ENCODE assay signal across 23 cellular contexts in the genomic region with DNA sequence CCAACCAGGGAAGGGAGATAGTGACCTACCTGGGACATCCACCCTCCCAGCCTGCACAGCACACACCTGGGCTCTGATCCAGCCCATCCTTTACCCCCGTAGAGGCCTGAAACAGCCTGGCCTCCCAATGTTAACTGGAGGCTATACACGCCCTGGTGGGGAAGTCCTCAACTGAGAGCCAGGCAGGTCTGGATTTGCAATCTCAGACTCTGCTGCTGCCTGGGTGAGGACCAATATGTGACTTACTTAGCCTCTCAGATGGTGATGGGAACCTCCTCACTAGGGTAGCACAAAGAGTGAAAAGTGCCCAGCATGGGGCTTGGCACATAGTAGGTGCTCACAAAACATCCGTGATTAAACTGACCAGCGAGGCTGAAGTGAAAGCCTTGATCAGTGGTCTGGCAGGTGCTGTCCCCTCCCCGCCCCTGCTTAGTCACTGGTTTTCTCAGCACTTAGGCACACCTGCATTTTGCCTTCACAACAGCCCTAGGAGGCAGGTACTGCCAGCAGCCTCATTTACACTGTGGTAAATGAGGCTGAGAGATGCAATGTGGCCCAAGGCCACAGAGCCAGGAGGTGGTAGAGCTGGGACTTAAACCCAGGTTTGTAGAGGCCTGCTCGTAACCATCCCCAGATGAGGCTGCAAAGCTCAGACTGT. TPM values are rescaled to one million over a fixed set of nuclear protein-coding genes. Genes with fewer than 3 reads are reported as not detected.
DNase-seq lines count a peak whose midpoint lies in the region; ATAC-seq, FAIRE-seq and TF ChIP-seq lines count a peak whose summit lies in the region.
"Had no signal": no experiment of that assay in that cellular context is flagged by ENCODE, and none has a peak within 500 bp of the region (broad histone marks: within the 10 kb centered on the region; RNA-seq: fewer than 3 reads in every experiment).

No MANE protein-coding gene starts in this region.

- TF ChIP-seq EP300 in A549 (IDR thresholded peaks at IDR 0.05) (no peak), H1 (IDR thresholded peaks at IDR 0.05; ENCODE audit: borderline replicate concordance in 1 of 2, low read depth in 2 of 2, low read length in 2 of 2) (no peak)

- CTCF ChIA-PET in A549 (lab: Yijun Ruan, JAX) (interaction anchor here (1.1 to 9.6 kb wide), 4 partner anchors 12 to 38 kb away, joined by 4 to 123 read pairs (median 58); a partner anchor contains a TSS), HEK293 (lab: Yijun Ruan, JAX) (interaction anchor here (0.6 kb wide), 1 partner anchor 17 kb away, joined by 5 read pairs; no protein-coding TSS in a partner anchor), H1 (lab: Charles Lee; ENCODE audit: partially characterized antibody) (interaction anchor here (1.1 to 6.9 kb wide), 6 partner anchors 9 to 28 kb away, joined by 3 to 61 read pairs (median 4); a partner anchor contains a TSS)

- intact Hi-C loops in pancreas (cut with DNase I) = no loop called here

- no peak overlapping the region for H2AK5ac ChIP-seq in H1 (ENCODE audit: low read depth, low read length)

- H3K9ac ChIP-seq in H1 (replicated peaks in 1 of 4; ENCODE audit: extremely low read depth in 1 of 4, low read depth in 3 of 4, low read length in 3 of 4) = no peak overlapping the region

- H2BK5ac ChIP-seq in H1 (ENCODE audit: low read depth, low read length) = peak overlapping the region; percentile 56; the same call in 1 of the 2 replicates

- no peaks in the 10 kb centered on the region for H3K27me3 ChIP-seq in H1 (replicated peaks in 1 of 4; ENCODE audit: control insufficient read depth in 3 of 4, extremely low read depth in 1 of 4, insufficient read depth in 3 of 4, low read length in 3 of 4)
- no peaks in the 10 kb centered on the region for H3K27me3 ChIP-seq in pancreas
- H3K27me3 ChIP-seq: thyroid gland had no signal

- H3K4me2 ChIP-seq in A549 = no peak overlapping the region
- H3K4me2 ChIP-seq in H1 (ENCODE audit: insufficient read depth in 1 of 2, low read depth in 2 of 2, low read length in 2 of 2) = no peak overlapping the region

- H3K14ac ChIP-seq in H1 (ENCODE audit: insufficient read length) = no peak overlapping the region

- H2BK120ac ChIP-seq in H1 (replicated peaks; ENCODE audit: low read depth, low read length) = no peak overlapping the region

- peaks cover 0 to 45% of the 10 kb centered on the region in 2 experiments; a peak in 2 of 4 replicates for H3K79me2 ChIP-seq in H1 (ENCODE audit: control insufficient read depth in 1 of 2, insufficient read depth in 2 of 2, low read length in 2 of 2)

- H3K9me3 Mint-ChIP-seq in effector memory CD8-positive, alpha-beta T cell = no peaks in the 10 kb centered on the region
- H3K9me3 Mint-ChIP-seq: activated B cell treated with CpG ODN at 0.5 μM for 24 hours; activated T-cell treated with anti-CD3 and anti-CD28 coated beads, Interleukin-2, amount 50 U/mL, for 72 hours; neural crest cell had no signal

- 88% methylated on average over 5 of the region's 6 CpGs for WGBS in A549 (ENCODE audit: missing lambda C conversion rate)
- 92% methylated on average over 6 of the region's 6 CpGs; no CpG with 5 or more reads in 1 of the 2 experiments for WGBS in H1 (ENCODE audit: extremely low coverage in 1 of 2, insufficient coverage in 1 of 2, insufficient read length in 1 of 2, insufficient replicate concordance in 2 of 2, low coverage in 1 of 2, low lambda C conversion rate in 2 of 2, missing lambda C conversion rate in 1 of 2), 2 experiments
- 72 to 79% methylated on average over 6 of the region's 6 CpGs for WGBS in pancreas, 2 donors

- POLR2A ChIA-PET in A549 (lab: Yijun Ruan, JAX) = no interaction called here
- POLR2A ChIA-PET in HEK293 (lab: Yijun Ruan, JAX) = interaction anchor here (1.5 kb wide), 1 partner anchor 25 kb away, joined by 4 read pairs; no protein-coding TSS in a partner anchor
- POLR2A ChIA-PET in H1 (lab: Charles Lee; ENCODE audit: partially characterized antibody) = interaction anchor here (6.9 kb wide), 1 partner anchor 12 kb away, joined by 40 read pairs; a partner anchor contains a TSS

- DNase-seq in A549 (ENCODE audit: low read depth in 1 of 2, low spot score in 1 of 2) = no peak
- no peak for DNase-seq in H1 (ENCODE audit: low read depth in 1 of 2, low spot score in 2 of 2)
- no peak for DNase-seq in pancreas
- DNase-seq in AML-193 (lab: John Stamatoyannopoulos, UW) = no peak
- no peak for DNase-seq in effector memory CD8-positive, alpha-beta T cell
- DNase-seq: activated B cell treated with CpG ODN at 0.5 μM for 24 hours; activated CD8-positive, alpha-beta T cell treated with anti-CD3 and anti-CD28 coated beads, Interleukin-2, amount 10 ng/mL, durations not matched to agents 7 days and 5 days; activated T-cell treated with anti-CD3 and anti-CD28 coated beads, Interleukin-2, amount 50 U/mL, for 72 hours; effector CD4-positive, alpha-beta T cell; hippocampal formation; islet precursor cell; KBM-7; NCI-H1092; NCI-H2107; NCI-H524; SIG-M5; T-helper 2 cell; thyroid gland had no signal

- H2AFZ ChIP-seq in H1 (ENCODE audit: low read length) = no peak overlapping the region

- peaks cover 7 to 68% of the 10 kb centered on the region in 2 experiments; a peak in 2 of 3 replicates for H3K36me3 ChIP-seq in HEK293 (ENCODE audit: control insufficient read depth in 2 of 2, insufficient read depth in 1 of 2, low read length in 2 of 2)
- peaks cover 4 to 30% (median 11%) of the 10 kb centered on the region in 4 experiments; a peak in 4 of 8 replicates for H3K36me3 ChIP-seq in H1 (ENCODE audit: control insufficient read depth in 2 of 4, insufficient read depth in 4 of 4, low read length in 3 of 4)
- peaks cover 0 to 11% (median 3%) of the 10 kb centered on the region in 3 donors for H3K36me3 ChIP-seq in pancreas

- H3K36me3 Mint-ChIP-seq in effector memory CD8-positive, alpha-beta T cell (ENCODE audit: insufficient read depth) = peaks cover 43% of the 10 kb centered on the region

- H4K8ac ChIP-seq in H1 (ENCODE audit: extremely low read depth, insufficient read depth, low read length) = peak overlapping the region; percentile 51; the same call in 1 of the 2 replicates

- H3K9me3 ChIP-seq in A549 = no peaks in the 10 kb centered on the region
- no peaks in the 10 kb centered on the region for H3K9me3 ChIP-seq in HEK293 (ENCODE audit: control insufficient read depth, insufficient read depth, low read depth, low read length)
- no peaks in the 10 kb centered on the region for H3K9me3 ChIP-seq in H1 (ENCODE audit: insufficient read depth in 2 of 2, low read depth in 1 of 2, low read length in 1 of 2)
- no peaks in the 10 kb centered on the region for H3K9me3 ChIP-seq in pancreas
- H3K9me3 ChIP-seq: thyroid gland had no signal

- TF ChIP-seq POLR2A in A549 (IDR thresholded peaks at IDR 0.05; ENCODE audit: low read length) (no peak), H1 (IDR thresholded peaks at IDR 0.05; ENCODE audit: control extremely low read depth in 1 of 2, low read depth in 2 of 2, low read length in 2 of 2) (no peak)

- peak overlapping the region; percentile 0 to 95; a peak in 4 of 6 replicates for H3K27ac ChIP-seq in A549
- no peak overlapping the region for H3K27ac ChIP-seq in HEK293 (ENCODE audit: extremely low read depth, low read depth, low read length)
- H3K27ac ChIP-seq in H1 (ENCODE audit: low read depth, low read length) = no peak overlapping the region
- no peak overlapping the region for H3K27ac ChIP-seq in pancreas
- H3K27ac ChIP-seq: thyroid gland had no signal

- FAIRE-seq in A549 (lab: Jason Lieb, UNC) (no peak), H1 (lab: Jason Lieb, UNC) (no peak), pancreas (lab: Jason Lieb, UNC) (no peak)

- H4K5ac ChIP-seq in H1 (ENCODE audit: insufficient read length, low read depth, low read length) = no peak overlapping the region

- no peak overlapping the region for H3K18ac ChIP-seq in H1 (ENCODE audit: extremely low read depth, low read length)

- ATAC-seq in A549 (no peak), pancreas (peak in 3 of 4 donors; percentile 9 to 34 (median 22)), GM18520 (IDR thresholded peaks at IDR 0.05; ENCODE audit: unreplicated experiment) (no peak), GM21515 (IDR thresholded peaks at IDR 0.05; ENCODE audit: unreplicated experiment) (no peak)
- no peak for ATAC-seq in effector memory CD8-positive, alpha-beta T cell (replicated peaks)
- ATAC-seq: activated CD8-positive, alpha-beta T cell treated with anti-CD3 and anti-CD28 coated beads, Interleukin-2, amount 10 ng/mL, durations not matched to agents 7 days and 5 days; activated T-cell treated with anti-CD3 and anti-CD28 coated beads, Interleukin-2, amount 50 U/mL, for 72 hours; HCT116 had no signal

- no peak overlapping the region for H3K4ac ChIP-seq in H1 (replicated peaks; ENCODE audit: insufficient read length, low read depth, low read length)

- peaks cover 20% of the 10 kb centered on the region for H3K79me1 ChIP-seq in H1 (ENCODE audit: low read depth, low read length)

- no peak for TF ChIP-seq RAD21 in A549 (conservative IDR thresholded peaks at IDR 0.05 in 1 of 2, IDR thresholded peaks at IDR 0.05 in 1 of 2)
- TF ChIP-seq RAD21 in H1 (IDR thresholded peaks at IDR 0.05 in 1 of 2, conservative IDR thresholded peaks at IDR 0.05 in 1 of 2; ENCODE audit: low read depth in 2 of 2, low read length in 2 of 2) = no peak

- peaks cover 15 to 29% of the 10 kb centered on the region in 2 experiments for H4K20me1 ChIP-seq in H1 (replicated peaks in 1 of 2; ENCODE audit: control insufficient read depth in 1 of 2, insufficient read depth in 2 of 2, low read length in 2 of 2)

- H3K4me3 ChIP-seq in A549 (no peak overlapping the region), HEK293 (ENCODE audit: low read depth, low read length) (no peak overlapping the region), H1 (ENCODE audit: extremely low read depth in 1 of 4, insufficient read depth in 2 of 4, low read depth in 3 of 4, low read length in 4 of 4) (no peak overlapping the region), pancreas (no peak overlapping the region)
- H3K4me3 ChIP-seq: thyroid gland had no signal

- H2BK12ac ChIP-seq in H1 (ENCODE audit: low read depth, low read length) = no peak overlapping the region

- TF ChIP-seq CTCF in A549 (IDR thresholded peaks at IDR 0.05) = no peak
- TF ChIP-seq CTCF in HEK293 (tag by site-specific recombination; IDR thresholded peaks at IDR 0.05) = no peak
- no peak for TF ChIP-seq CTCF in H1 (IDR thresholded peaks at IDR 0.05; ENCODE audit: control extremely low read depth in 1 of 3, insufficient read depth in 1 of 3, low read depth in 1 of 3, low read length in 3 of 3)
- TF ChIP-seq CTCF in pancreas (IDR thresholded peaks at IDR 0.05) = no peak

- no peaks in the 10 kb centered on the region for H3K27me3 Mint-ChIP-seq in effector memory CD8-positive, alpha-beta T cell
- H3K27me3 Mint-ChIP-seq: activated B cell treated with CpG ODN at 0.5 μM for 24 hours had no signal

- H3K27ac Mint-ChIP-seq in effector memory CD8-positive, alpha-beta T cell = peak overlapping the region in 1 of 2 donors; percentile 78
- H3K27ac Mint-ChIP-seq: activated B cell treated with CpG ODN at 0.5 μM for 24 hours; activated CD8-positive, alpha-beta T cell treated with anti-CD3 and anti-CD28 coated beads, Interleukin-2, amount 10 ng/mL, durations not matched to agents 7 days and 5 days; activated T-cell treated with anti-CD3 and anti-CD28 coated beads, Interleukin-2, amount 50 U/mL, for 72 hours had no signal

- H3K4me3 Mint-ChIP-seq in effector memory CD8-positive, alpha-beta T cell = no peak overlapping the region
- H3K4me3 Mint-ChIP-seq: activated B cell treated with CpG ODN at 0.5 μM for 24 hours; activated CD8-positive, alpha-beta T cell treated with anti-CD3 and anti-CD28 coated beads, Interleukin-2, amount 10 ng/mL, durations not matched to agents 7 days and 5 days; activated T-cell treated with anti-CD3 and anti-CD28 coated beads, Interleukin-2, amount 50 U/mL, for 72 hours had no signal

- peaks cover 36 to 39% of the 10 kb centered on the region in 2 donors for H3K4me1 Mint-ChIP-seq in effector memory CD8-positive, alpha-beta T cell (ENCODE audit: low read depth in 2 of 2)

- no peak overlapping the region for H2BK20ac ChIP-seq in H1 (ENCODE audit: low read length)

- no peak overlapping the region for H3K56ac ChIP-seq in H1 (replicated peaks; ENCODE audit: insufficient read length, low read depth, low read length)

- no peak overlapping the region for H3K23ac ChIP-seq in H1 (ENCODE audit: insufficient read length)

- no peaks in the 10 kb centered on the region for H3K23me2 ChIP-seq in H1 (ENCODE audit: low read depth, low read length)

- peaks cover 87% of the 10 kb centered on the region for H3K4me1 ChIP-seq in A549
- H3K4me1 ChIP-seq in HEK293 (ENCODE audit: control insufficient read depth, insufficient read depth, low read length) = no peaks in the 10 kb centered on the region
- peaks cover 5 to 17% (median 8%) of the 10 kb centered on the region in 4 experiments for H3K4me1 ChIP-seq in H1 (replicated peaks in 1 of 4; ENCODE audit: control insufficient read depth in 3 of 4, insufficient read depth in 4 of 4, low read length in 3 of 4)
- H3K4me1 ChIP-seq in pancreas = peaks cover 5 to 10% (median 8%) of the 10 kb centered on the region in 3 donors

- peak overlapping the region; percentile 5 for H4K91ac ChIP-seq in H1 (replicated peaks; ENCODE audit: insufficient read length, low read length)

- no peak overlapping the region for H2BK15ac ChIP-seq in H1 (ENCODE audit: low read length)

RNA-seq across cellular contexts. Expression of a gene that starts 12.4 kb away (rescaled TPM):
- polyA plus RNA-seq in A549 (2011; rRNA removed) (24.5 and 33.5 TPM in 2 replicates), A549 (2017; fragmentation: RNase III; extraction: RNeasy Plus Mini Kit Qiagen cat#74134 plus additional on column Dnase treatment) (23.1 to 26.5 TPM (median 25.8 TPM) in 3 replicates), H1 (2011; rRNA removed) (75.9 and 82.7 TPM in 2 replicates), pancreas (10 to 100 TPM in 1 of 2 donors, 1 to 10 TPM in 1; 9.0 to 11.0 TPM)
- polyA plus RNA-seq in A549 (2012; cell fraction: cytosol; rRNA removed) = 42.2 and 62.3 TPM in 2 replicates
- 37.3 and 53.0 TPM in 2 replicates for polyA plus RNA-seq in A549 (2012; cell fraction: nucleus; rRNA removed)
- 59.2 and 69.8 TPM in 2 replicates for polyA minus RNA-seq in A549 (2011; rRNA and poly(A)+ RNA removed)
- 28.9 and 33.3 TPM in 2 replicates for total RNA-seq in H1 (2021; fragmentation: NEBNext Ultra II Directional; extraction: Animal tissue kit (Norgen Biotek cat#: 25700))
- polyA plus RNA-seq in H1 (2011; cell fraction: cytosol; rRNA removed) = 32.6 TPM
- polyA plus RNA-seq in H1 (2011; cell fraction: nucleus; rRNA removed) = 44.3 TPM
- 23.4 to 37.5 TPM (median 32.2 TPM) in 4 replicates for polyA plus RNA-seq in H1 (2012, experiment 1 of 2)
- 31.5 TPM for polyA plus RNA-seq in H1 (2012, experiment 2 of 2)
- 51.2 TPM for polyA plus RNA-seq in H1 (2013, experiment 1 of 2)
- polyA plus RNA-seq in H1 (2013, experiment 2 of 2) = 59.3 TPM
- polyA minus RNA-seq in H1 (2011; rRNA and poly(A)+ RNA removed) = 63.8 and 102 TPM in 2 replicates
- polyA minus RNA-seq in H1 (2011; cell fraction: cytosol; rRNA and poly(A)+ RNA removed) = 37.4 TPM
- 12.9 TPM for polyA minus RNA-seq in H1 (2011; cell fraction: nucleus; rRNA and poly(A)+ RNA removed)
- 1 to 10 TPM; 3.5 to 9.8 (median 6.1) TPM for total RNA-seq in pancreas

RNA-seq across cellular contexts. Expression of a gene that starts 28.2 kb away (rescaled TPM):
- 114 and 141 TPM in 2 replicates for polyA plus RNA-seq in A549 (2011; rRNA removed)
- 71.2 and 72.5 TPM in 2 replicates for polyA plus RNA-seq in A549 (2012; cell fraction: cytosol; rRNA removed)
- polyA plus RNA-seq in A549 (2012; cell fraction: nucleus; rRNA removed) = 26.1 and 63.7 TPM in 2 replicates
- polyA plus RNA-seq in A549 (2017; fragmentation: RNase III; extraction: RNeasy Plus Mini Kit Qiagen cat#74134 plus additional on column Dnase treatment) = 129 to 143 TPM (median 130 TPM) in 3 replicates
- 62.8 and 69.9 TPM in 2 replicates for polyA minus RNA-seq in A549 (2011; rRNA and poly(A)+ RNA removed)
- total RNA-seq in H1 (2021; fragmentation: NEBNext Ultra II Directional; extraction: Animal tissue kit (Norgen Biotek cat#: 25700)) = 184 and 185 TPM in 2 replicates
- 131 and 141 TPM in 2 replicates for polyA plus RNA-seq in H1 (2011; rRNA removed)
- polyA plus RNA-seq in H1 (2011; cell fraction: cytosol; rRNA removed) = 114 TPM
- polyA plus RNA-seq in H1 (2011; cell fraction: nucleus; rRNA removed) = 64.5 TPM
- polyA plus RNA-seq in H1 (2012, experiment 1 of 2) = 130 to 225 TPM (median 146 TPM) in 4 replicates
- polyA plus RNA-seq in H1 (2012, experiment 2 of 2) = 129 TPM
- 239 TPM for polyA plus RNA-seq in H1 (2013, experiment 1 of 2)
- 238 TPM for polyA plus RNA-seq in H1 (2013, experiment 2 of 2)
- polyA minus RNA-seq in H1 (2011; rRNA and poly(A)+ RNA removed) = 96.4 and 107 TPM in 2 replicates
- polyA minus RNA-seq in H1 (2011; cell fraction: cytosol; rRNA and poly(A)+ RNA removed) = 47.3 TPM
- 89.1 TPM for polyA minus RNA-seq in H1 (2011; cell fraction: nucleus; rRNA and poly(A)+ RNA removed)
- total RNA-seq in pancreas = 10 to 100 TPM; 43.6 to 61.7 (median 53.3) TPM
- polyA plus RNA-seq in pancreas = 10 to 100 TPM; 37.9 to 59.3 TPM

RNA-seq across cellular contexts. Expression of a gene that starts 49.5 kb away (rescaled TPM):
- polyA plus RNA-seq in A549 (2011; rRNA removed) (35.9 and 45.4 TPM in 2 replicates), A549 (2017; fragmentation: RNase III; extraction: RNeasy Plus Mini Kit Qiagen cat#74134 plus additional on column Dnase treatment) (58.9 to 74.0 TPM (median 66.6 TPM) in 3 replicates), H1 (2011; rRNA removed) (7.1 and 13.1 TPM in 2 replicates), pancreas (10 to 100 TPM; 10.9 to 16.0 TPM)
- 71.1 and 106 TPM in 2 replicates for polyA plus RNA-seq in A549 (2012; cell fraction: cytosol; rRNA removed)
- 82.9 and 128 TPM in 2 replicates for polyA plus RNA-seq in A549 (2012; cell fraction: nucleus; rRNA removed)
- polyA minus RNA-seq in A549 (2011; rRNA and poly(A)+ RNA removed) = 18.3 and 20.0 TPM in 2 replicates
- 24.1 and 24.5 TPM in 2 replicates for total RNA-seq in H1 (2021; fragmentation: NEBNext Ultra II Directional; extraction: Animal tissue kit (Norgen Biotek cat#: 25700))
- polyA plus RNA-seq in H1 (2011; cell fraction: cytosol; rRNA removed) = 16.1 TPM
- 10.5 TPM for polyA plus RNA-seq in H1 (2011; cell fraction: nucleus; rRNA removed)
- polyA plus RNA-seq in H1 (2012, experiment 1 of 2) = 6.1 to 8.3 TPM (median 7.2 TPM) in 4 replicates
- polyA plus RNA-seq in H1 (2012, experiment 2 of 2) = 4.8 TPM
- polyA plus RNA-seq in H1 (2013, experiment 1 of 2) = 15.1 TPM
- 15.0 TPM for polyA plus RNA-seq in H1 (2013, experiment 2 of 2)
- 1.3 and 1.4 TPM in 2 replicates for polyA minus RNA-seq in H1 (2011; rRNA and poly(A)+ RNA removed)
- 18.6 TPM for polyA minus RNA-seq in H1 (2011; cell fraction: cytosol; rRNA and poly(A)+ RNA removed)
- polyA minus RNA-seq in H1 (2011; cell fraction: nucleus; rRNA and poly(A)+ RNA removed) = 16.1 TPM
- 10 to 100 TPM; 18.9 to 83.4 (median 37.0) TPM for total RNA-seq in pancreas

Comparison
In these comparisons a context has a peak if more than half of its experiments do, and no peak if none do; other contexts are left out.
1. ATAC-seq: peak in pancreas (3 of 4); none in A549 (0 of 2), GM18520 (single experiment), effector memory CD8-positive, alpha-beta T cell (single experiment) and GM21515 (single experiment).
2. H3K27ac ChIP-seq: peak in A549 (2 of 2); none in HEK293 (single experiment), H1 (single experiment) and pancreas (0 of 4).